Comparison of ENCODE assay signal across 21 cellular contexts in genomic region chr12:63976902-63977395, GRCh38.
"Had no signal": no experiment of that assay in that cellular context is flagged by ENCODE, and none has a peak within 500 bp of the region (broad histone marks: within the 10 kb centered on the region; RNA-seq: fewer than 3 reads in every experiment).

No MANE protein-coding gene starts in this region.

- H3K27ac ChIP-seq: esophagus squamous epithelium, heart left ventricle, neutrophil, psoas muscle, spleen, tibial nerve, upper lobe of right lung, vagina had no signal

- DNase-seq: esophagus squamous epithelium; foreskin melanocyte; heart left ventricle; hippocampal formation; left colon; naive thymus-derived CD4-positive, alpha-beta T cell; nephron progenitor cell; psoas muscle; retina; spleen; stimulated activated CD4-positive, alpha-beta T cell treated with anti-CD3 and anti-CD28 coated beads, Interleukin-2, amount 100 ng/mL, for 24 hours; stimulated activated CD4-positive, alpha-beta T cell treated with anti-CD3 and anti-CD28 coated beads, Interleukin-4, amount 100 ng/mL, for 4 hours; stimulated activated naive B cell treated with anti-CD40 and anti-IgM and Interleukin-4, amounts not matched to agents 10 μg/mL and 1 μg/mL and 100 μg/mL, for 72 hours; stimulated activated naive CD8-positive, alpha-beta T cell treated with anti-CD3 and anti-CD28 coated beads, Interleukin-15, amount 100 ng/mL, for 72 hours; testis; upper lobe of right lung had no signal

- H3K36me3 ChIP-seq: esophagus squamous epithelium, heart left ventricle, neutrophil, spleen, tibial nerve, upper lobe of right lung, vagina had no signal

- H3K27ac Mint-ChIP-seq: dendritic cell treated with granulocyte-macrophage colony-stimulating factor and Interleukin-4, amounts not matched to agents 40 ng/mL and 50 ng/mL, for 4 days; naive thymus-derived CD4-positive, alpha-beta T cell; nephron progenitor cell; stimulated activated naive B cell treated with anti-CD40 and anti-IgM and Interleukin-4, amounts not matched to agents 10 μg/mL and 1 μg/mL and 100 μg/mL, for 72 hours; stimulated activated naive CD8-positive, alpha-beta T cell treated with anti-CD3 and anti-CD28 coated beads, Interleukin-15, amount 100 ng/mL, for 72 hours had no signal

- H3K27me3 Mint-ChIP-seq: dendritic cell treated with granulocyte-macrophage colony-stimulating factor and Interleukin-4, amounts not matched to agents 40 ng/mL and 50 ng/mL, for 4 days had no signal

- H3K27me3 ChIP-seq: esophagus squamous epithelium, heart left ventricle, neutrophil, spleen, testis, tibial nerve, upper lobe of right lung, vagina had no signal

- H3K9me3 ChIP-seq: esophagus squamous epithelium, heart left ventricle, neutrophil, psoas muscle, spleen, testis, tibial nerve, upper lobe of right lung, vagina had no signal

- H3K36me3 Mint-ChIP-seq: naive thymus-derived CD4-positive, alpha-beta T cell; stimulated activated naive B cell treated with anti-CD40 and anti-IgM and Interleukin-4, amounts not matched to agents 10 μg/mL and 1 μg/mL and 100 μg/mL, for 72 hours had no signal

- H3K9me3 Mint-ChIP-seq: dendritic cell treated with granulocyte-macrophage colony-stimulating factor and Interleukin-4, amounts not matched to agents 40 ng/mL and 50 ng/mL, for 4 days; naive thymus-derived CD4-positive, alpha-beta T cell; nephron progenitor cell; stimulated activated naive B cell treated with anti-CD40 and anti-IgM and Interleukin-4, amounts not matched to agents 10 μg/mL and 1 μg/mL and 100 μg/mL, for 72 hours; stimulated activated naive CD8-positive, alpha-beta T cell treated with anti-CD3 and anti-CD28 coated beads, Interleukin-15, amount 100 ng/mL, for 72 hours had no signal

- H3K4me1 Mint-ChIP-seq: naive thymus-derived CD4-positive, alpha-beta T cell; stimulated activated naive B cell treated with anti-CD40 and anti-IgM and Interleukin-4, amounts not matched to agents 10 μg/mL and 1 μg/mL and 100 μg/mL, for 72 hours; stimulated activated naive CD8-positive, alpha-beta T cell treated with anti-CD3 and anti-CD28 coated beads, Interleukin-15, amount 100 ng/mL, for 72 hours had no signal

- H3K4me3 Mint-ChIP-seq: dendritic cell treated with granulocyte-macrophage colony-stimulating factor and Interleukin-4, amounts not matched to agents 40 ng/mL and 50 ng/mL, for 4 days; naive thymus-derived CD4-positive, alpha-beta T cell; nephron progenitor cell; stimulated activated naive B cell treated with anti-CD40 and anti-IgM and Interleukin-4, amounts not matched to agents 10 μg/mL and 1 μg/mL and 100 μg/mL, for 72 hours; stimulated activated naive CD8-positive, alpha-beta T cell treated with anti-CD3 and anti-CD28 coated beads, Interleukin-15, amount 100 ng/mL, for 72 hours had no signal

- H3K4me3 ChIP-seq: esophagus squamous epithelium, heart left ventricle, psoas muscle, spleen, testis, tibial nerve, upper lobe of right lung, vagina had no signal

- H3K4me1 ChIP-seq: esophagus squamous epithelium, psoas muscle, spleen, upper lobe of right lung had no signal

- ATAC-seq: heart left ventricle; left colon; naive thymus-derived CD4-positive, alpha-beta T cell; psoas muscle; sciatic nerve; stimulated activated naive B cell treated with anti-CD40 and anti-IgM and Interleukin-4, amounts not matched to agents 10 μg/mL and 1 μg/mL and 100 μg/mL, for 72 hours; stimulated activated naive CD8-positive, alpha-beta T cell treated with anti-CD3 and anti-CD28 coated beads, Interleukin-15, amount 100 ng/mL, for 72 hours; upper lobe of right lung had no signal
